ENCODE assay signal across 13 cellular contexts in genomic region chr15:60476713-60477112, GRCh38. TPM values are rescaled to one million over a fixed set of nuclear protein-coding genes. Genes with fewer than 3 reads are reported as not detected.
DNase-seq lines count a peak whose midpoint lies in the region; ATAC-seq, FAIRE-seq and TF ChIP-seq lines count a peak whose summit lies in the region.
"Had no signal": no experiment of that assay in that cellular context is flagged by ENCODE, and none has a peak within 500 bp of the region (broad histone marks: within the 10 kb centered on the region; RNA-seq: fewer than 3 reads in every experiment).

No MANE protein-coding gene starts in this region.

- H3K4me1 ChIP-seq in breast epithelium (peaks cover 0 to 16% of the 10 kb centered on the region in 2 donors), PC-3 (ENCODE audit: insufficient read depth, low read length) (peaks cover 33% of the 10 kb centered on the region), endothelial cell of umbilical vein (ENCODE audit: control insufficient read depth, extremely low read depth, insufficient read depth, low read length) (peaks cover 26% of the 10 kb centered on the region), smooth muscle cell (ENCODE audit: low read depth) (peaks cover 21% of the 10 kb centered on the region)
- peaks cover 26% of the 10 kb centered on the region for H3K4me1 ChIP-seq in effector memory CD4-positive, alpha-beta T cell (ENCODE audit: control insufficient read depth, insufficient read depth, low read length, poor library complexity, severe bottlenecking)

- WGBS in smooth muscle cell (ENCODE audit: low lambda C conversion rate): 84% methylated on average over 3 of the region's 3 CpGs

- no TSS peak for BruUV-seq in MCF 10A (replicated peaks; lab: Mats Ljungman, UMichigan)
- BruUV-seq in PC-3 (replicated peaks; lab: Mats Ljungman, UMichigan): no TSS peak
- no TSS peak for BruUV-seq in endothelial cell of umbilical vein (replicated peaks; lab: Mats Ljungman, UMichigan)

- H3K9me3 Mint-ChIP-seq in MCF 10A (ENCODE audit: unreplicated experiment): no peaks in the 10 kb centered on the region

- no peaks in the 10 kb centered on the region for H3F3A ChIP-seq in PC-3 (ENCODE audit: low read length, unreplicated experiment)
- H3F3A ChIP-seq in smooth muscle cell (ENCODE audit: low read depth): peaks cover 4% of the 10 kb centered on the region

- H3K27ac ChIP-seq in breast epithelium (no peak overlapping the region), PC-3 (ENCODE audit: low read length) (no peak overlapping the region), endothelial cell of umbilical vein (ENCODE audit: insufficient read depth, low read depth, low read length) (no peak overlapping the region), smooth muscle cell (ENCODE audit: low read depth) (no peak overlapping the region)
- H3K27ac ChIP-seq in effector memory CD4-positive, alpha-beta T cell (ENCODE audit: insufficient read depth, low read length, poor library complexity, severe bottlenecking): no peak overlapping the region
- H3K27ac ChIP-seq: Peyer's patch had no signal

- H3K9me3 ChIP-seq in breast epithelium: no peaks in the 10 kb centered on the region
- H3K9me3 ChIP-seq in PC-3 (ENCODE audit: low read length): no peaks in the 10 kb centered on the region
- no peaks in the 10 kb centered on the region for H3K9me3 ChIP-seq in endothelial cell of umbilical vein (replicated peaks; ENCODE audit: control insufficient read depth, insufficient read depth, low read length)
- no peaks in the 10 kb centered on the region for H3K9me3 ChIP-seq in smooth muscle cell (replicated peaks; ENCODE audit: low read depth)
- no peaks in the 10 kb centered on the region for H3K9me3 ChIP-seq in effector memory CD4-positive, alpha-beta T cell (ENCODE audit: control insufficient read depth, low read length)
- H3K9me3 ChIP-seq: Peyer's patch had no signal

- H3K27me3 ChIP-seq in breast epithelium (no peaks in the 10 kb centered on the region), PC-3 (ENCODE audit: low read length) (no peaks in the 10 kb centered on the region), endothelial cell of umbilical vein (ENCODE audit: control insufficient read depth in 2 of 2, insufficient read depth in 2 of 2, low read length in 2 of 2) (no peaks in the 10 kb centered on the region), smooth muscle cell (ENCODE audit: low read depth) (no peaks in the 10 kb centered on the region)
- no peaks in the 10 kb centered on the region for H3K27me3 ChIP-seq in effector memory CD4-positive, alpha-beta T cell (replicated peaks; ENCODE audit: control insufficient read depth, insufficient read depth, low read length, poor library complexity, severe bottlenecking)
- H3K27me3 ChIP-seq: Peyer's patch had no signal

- TF ChIP-seq CTCF in MCF 10A (IDR thresholded peaks at IDR 0.05; ENCODE audit: unreplicated experiment): no peak
- TF ChIP-seq CTCF in breast epithelium (IDR thresholded peaks at IDR 0.05): no peak
- no peak for TF ChIP-seq CTCF in PC-3 (conservative IDR thresholded peaks at IDR 0.05; ENCODE audit: low read depth, low read length)
- TF ChIP-seq CTCF in endothelial cell of umbilical vein (IDR thresholded peaks at IDR 0.05; ENCODE audit: extremely low read depth in 1 of 2, insufficient read depth in 1 of 2, low read depth in 1 of 2, low read length in 2 of 2): no peak
- TF ChIP-seq CTCF in smooth muscle cell (IDR thresholded peaks at IDR 0.05; ENCODE audit: borderline replicate concordance, insufficient read depth, poor library complexity, severe bottlenecking): no peak
- no peak for TF ChIP-seq CTCF in GM20000 (IDR thresholded peaks at IDR 0.05; ENCODE audit: extremely low read depth, missing control alignments)

- H3K4me3 ChIP-seq in breast epithelium (no peak overlapping the region), PC-3 (ENCODE audit: low read length) (peak overlapping the region; percentile 96), endothelial cell of umbilical vein (replicated peaks in 1 of 3; ENCODE audit: insufficient read depth in 1 of 3, low read depth in 1 of 3, low read length in 3 of 3) (peak overlapping the region in 1 of 3 experiments; percentile 94), smooth muscle cell (no peak overlapping the region)
- no peak overlapping the region for H3K4me3 ChIP-seq in effector memory CD4-positive, alpha-beta T cell (ENCODE audit: insufficient read depth, low read depth, low read length, poor library complexity, severe bottlenecking)
- H3K4me3 ChIP-seq: Peyer's patch had no signal

- dilution Hi-C loops in endothelial cell of umbilical vein (cut with MboI; ENCODE audit: extremely low pct_ligation_motif_present, low sequenced_read_pairs): no loop called here

- POLR2A ChIA-PET in MCF 10A (lab: Yijun Ruan, JAX): interaction anchor here (0.6 to 3.4 kb wide), 6 partner anchors 12 to 210 kb away, joined by 3 to 24 read pairs (median 3); no protein-coding TSS in a partner anchor
- POLR2A ChIA-PET in PC-3 (lab: Charles Lee; ENCODE audit: unreplicated experiment): interaction anchor here (0.6 kb wide), 1 partner anchor 79 kb away, joined by 35 read pairs; the partner anchor contains the start of gene ANXA2
- POLR2A ChIA-PET in endothelial cell of umbilical vein (lab: Charles Lee): interaction anchor here (0.6 kb wide), 1 partner anchor 55 kb away, joined by 3 read pairs; no protein-coding TSS in a partner anchor

- no peak for FAIRE-seq in endothelial cell of umbilical vein (lab: Jason Lieb, UNC)

- ATAC-seq in PC-3: no peak

- peaks cover 30% of the 10 kb centered on the region for H3K36me3 Mint-ChIP-seq in MCF 10A (ENCODE audit: insufficient read depth, unreplicated experiment)

- H3K27me3 Mint-ChIP-seq in MCF 10A (ENCODE audit: insufficient read depth, unreplicated experiment): no peaks in the 10 kb centered on the region

- H3K9ac ChIP-seq in PC-3 (ENCODE audit: low read length) (no peak overlapping the region), endothelial cell of umbilical vein (replicated peaks; ENCODE audit: extremely low read depth, insufficient read depth, low read length) (no peak overlapping the region), smooth muscle cell (ENCODE audit: low read depth) (no peak overlapping the region)

- intact Hi-C loops in MCF 10A (cut with micrococcal nuclease) (no loop called here), breast epithelium (cut with DNase I; ENCODE audit: low total_unique reads) (no loop called here), PC-3 (cut with micrococcal nuclease) (loop anchor here (5.0 kb wide), 1 partner anchor 69 kb away; no protein-coding TSS in a partner anchor), endothelial cell of umbilical vein (cut with micrococcal nuclease) (loop anchor here (5.0 kb wide), 1 partner anchor 789 kb away; the partner anchor contains the start of gene BNIP2)

- H3K36me3 ChIP-seq in breast epithelium: no peaks in the 10 kb centered on the region
- peaks cover 4% of the 10 kb centered on the region; the same call in 1 of the 2 replicates for H3K36me3 ChIP-seq in PC-3 (ENCODE audit: low read depth, low read length)
- peaks cover 4 to 6% of the 10 kb centered on the region in 2 experiments for H3K36me3 ChIP-seq in endothelial cell of umbilical vein (ENCODE audit: control insufficient read depth in 2 of 2, extremely low read depth in 1 of 2, insufficient read depth in 2 of 2, low read length in 2 of 2)
- H3K36me3 ChIP-seq in smooth muscle cell (ENCODE audit: low read depth): no peaks in the 10 kb centered on the region
- peaks cover 21% of the 10 kb centered on the region for H3K36me3 ChIP-seq in effector memory CD4-positive, alpha-beta T cell (ENCODE audit: control insufficient read depth, insufficient read depth, low read length)

- H3K9me2 ChIP-seq in PC-3 (replicated peaks; ENCODE audit: low read length): no peaks in the 10 kb centered on the region

- no peak overlapping the region for H3K27ac Mint-ChIP-seq in MCF 10A (ENCODE audit: low read depth, unreplicated experiment)
- H3K27ac Mint-ChIP-seq: CD14-positive monocyte had no signal

- no peak overlapping the region for H2AFZ ChIP-seq in PC-3 (ENCODE audit: low read length)
- H2AFZ ChIP-seq in endothelial cell of umbilical vein (ENCODE audit: low read depth, low read length): no peak overlapping the region
- H2AFZ ChIP-seq in smooth muscle cell (ENCODE audit: low read depth): no peak overlapping the region

- H3K9me1 ChIP-seq in endothelial cell of umbilical vein (replicated peaks; ENCODE audit: control insufficient read depth, extremely low read depth, insufficient read depth, low read length): no peaks in the 10 kb centered on the region

- TF ChIP-seq POLR2A in breast epithelium (IDR thresholded peaks at IDR 0.05) (no peak), endothelial cell of umbilical vein (IDR thresholded peaks at IDR 0.05; ENCODE audit: low read depth, low read length) (no peak)

- H4K20me1 ChIP-seq in PC-3 (ENCODE audit: low read length) (no peaks in the 10 kb centered on the region; the same call in 1 of the 2 replicates), endothelial cell of umbilical vein (replicated peaks; ENCODE audit: control insufficient read depth, extremely low read depth, insufficient read depth, low read length) (no peaks in the 10 kb centered on the region), smooth muscle cell (ENCODE audit: low read depth) (no peaks in the 10 kb centered on the region)

- H3K4me1 Mint-ChIP-seq in MCF 10A (ENCODE audit: insufficient read depth, unreplicated experiment): peaks cover 37% of the 10 kb centered on the region

- CTCF ChIA-PET in MCF 10A (lab: Yijun Ruan, JAX) (interaction anchor here (0.6 to 2.3 kb wide), 3 partner anchors 41 to 500 kb away, joined by 3 to 9 read pairs (median 3); no protein-coding TSS in a partner anchor), PC-3 (lab: Charles Lee) (no interaction called here), endothelial cell of umbilical vein (lab: Charles Lee) (no interaction called here)

- H3K4me2 ChIP-seq in PC-3 (ENCODE audit: low read length) (peak overlapping the region; percentile 99), endothelial cell of umbilical vein (ENCODE audit: insufficient read depth, low read length) (peak overlapping the region; percentile 97), smooth muscle cell (peak overlapping the region; percentile 88)

- DNase-seq in MCF 10A (ENCODE audit: unreplicated experiment) (peak; percentile 39), breast epithelium (ENCODE audit: low spot score in 2 of 2) (no peak), PC-3 (peak; percentile 13), endothelial cell of umbilical vein (ENCODE audit: low read depth, low spot score) (no peak), smooth muscle cell (lab: John Stamatoyannopoulos, UW; ENCODE audit: unreplicated experiment) (no peak), pons (ENCODE audit: low spot score) (no peak), GM20000 (ENCODE audit: low spot score) (no peak)
- DNase-seq in effector memory CD4-positive, alpha-beta T cell: no peak
- DNase-seq: activated CD4-positive, alpha-beta T cell treated with anti-CD3 and anti-CD28 coated beads, Interleukin-2, amount 50 U/mL, for 1 hour; NCI-H146; nucleus accumbens; Peyer's patch had no signal

- peak overlapping the region; percentile 90 for H3K4me3 Mint-ChIP-seq in MCF 10A (ENCODE audit: unreplicated experiment)
- H3K4me3 Mint-ChIP-seq: CD14-positive monocyte had no signal

- H3K79me2 ChIP-seq in PC-3 (ENCODE audit: low read length) (peaks cover 43% of the 10 kb centered on the region), endothelial cell of umbilical vein (ENCODE audit: control insufficient read depth, insufficient read depth, low read length) (peaks cover 41% of the 10 kb centered on the region), smooth muscle cell (ENCODE audit: low read depth) (peaks cover 30% of the 10 kb centered on the region)

RNA-seq across cellular contexts. Expression of gene ICE2, which starts 2.2 kb away (rescaled TPM):
- total RNA-seq in MCF 10A (2022): 55.1 and 57.9 TPM in 2 replicates
- total RNA-seq in breast epithelium: 10 to 100 TPM; 28.5 to 40.7 (median 36.1) TPM
- 14.8 and 23.7 TPM in 2 replicates for total RNA-seq in PC-3 (2014; rRNA removed)
- total RNA-seq in endothelial cell of umbilical vein: 50.9 and 57.0 TPM in 2 replicates
- 21.8 and 22.1 TPM in 2 replicates for polyA plus RNA-seq in endothelial cell of umbilical vein
- polyA plus RNA-seq in endothelial cell of umbilical vein (2011; cell fraction: cytosol; rRNA removed): 20.2 and 21.9 TPM in 2 replicates
- polyA plus RNA-seq in endothelial cell of umbilical vein (2011; cell fraction: nucleus; rRNA removed): 43.4 and 43.7 TPM in 2 replicates
- 24.5 and 43.3 TPM in 2 replicates for polyA plus RNA-seq in endothelial cell of umbilical vein (2012)
- 36.5 and 40.6 TPM in 2 replicates for polyA minus RNA-seq in endothelial cell of umbilical vein
- polyA minus RNA-seq in endothelial cell of umbilical vein (2011; cell fraction: cytosol; rRNA and poly(A)+ RNA removed): 32.6 TPM
- 58.6 and 71.2 TPM in 2 replicates for polyA minus RNA-seq in endothelial cell of umbilical vein (2011; cell fraction: nucleus; rRNA and poly(A)+ RNA removed)
- total RNA-seq in smooth muscle cell: 17.3 and 30.7 TPM in 2 replicates
- 15.2 and 19.5 TPM in 2 replicates for polyA plus RNA-seq in smooth muscle cell

Comparison
In these comparisons a context has a peak if more than half of its experiments do, and no peak if none do; other contexts are left out.
1. DNase-seq: peak in MCF 10A (single experiment) and PC-3 (single experiment); none in breast epithelium (0 of 2), endothelial cell of umbilical vein (single experiment), smooth muscle cell (single experiment), pons (single experiment), GM20000 (single experiment) and effector memory CD4-positive, alpha-beta T cell (0 of 3).
2. intact Hi-C loops: an anchor here in PC-3 (5.0 kb wide) and endothelial cell of umbilical vein (5.0 kb wide); none called in MCF 10A and breast epithelium.
3. Peak in every context shown above with its lines, with median percentiles within 50 percentile points of each other: H3K4me2 ChIP-seq.